In the genomic region with DNA sequence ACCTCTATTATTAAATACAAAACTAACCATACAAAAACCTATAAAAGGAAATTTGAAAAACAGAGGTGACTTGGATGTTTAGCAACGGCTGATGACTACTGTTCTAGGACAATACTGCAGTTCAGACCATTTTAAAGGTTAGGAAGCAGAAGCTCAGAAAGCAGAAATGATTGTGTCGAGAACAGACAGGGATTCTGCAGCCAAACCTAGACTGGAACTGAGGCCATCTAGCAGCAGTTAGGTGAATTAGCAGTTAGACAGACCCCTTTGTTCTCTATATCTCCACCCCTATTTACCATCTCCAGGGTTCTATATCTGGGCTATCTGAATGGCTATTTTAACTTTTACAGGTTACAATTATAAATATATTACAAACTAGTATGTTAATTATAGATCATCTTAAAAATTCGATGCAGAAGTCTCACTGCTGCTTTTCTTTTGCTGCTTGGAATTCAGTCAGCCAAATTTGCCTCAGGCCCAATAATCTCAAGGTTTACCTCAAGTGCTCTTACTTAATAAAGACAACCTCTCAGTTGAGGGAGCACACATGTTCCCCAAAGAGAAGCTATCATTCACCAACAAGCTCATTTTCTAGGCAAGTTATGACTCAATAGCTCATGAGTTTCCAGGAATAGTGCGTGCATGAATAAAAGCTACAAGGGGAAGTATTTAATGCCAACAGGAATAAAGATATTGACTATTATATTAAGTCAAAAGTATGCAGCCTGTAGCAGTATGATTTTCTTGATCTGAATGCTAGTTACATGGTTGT, we compare ENCODE assay signal across 13 cellular contexts. TPM values are rescaled to one million over a fixed set of nuclear protein-coding genes. Genes with fewer than 3 reads are reported as not detected.
A peak's percentile ranks its signal among the peaks of the same experiment; 100 is the strongest.
DNase-seq lines count a peak whose midpoint lies in the region; ATAC-seq, FAIRE-seq and TF ChIP-seq lines count a peak whose summit lies in the region.
"Had no signal": no experiment of that assay in that cellular context is flagged by ENCODE, and none has a peak within 500 bp of the region (broad histone marks: within the 10 kb centered on the region; RNA-seq: fewer than 3 reads in every experiment).

No MANE protein-coding gene starts in this region.

- H3K4me1 ChIP-seq in endothelial cell of umbilical vein (ENCODE audit: control insufficient read depth, extremely low read depth, insufficient read depth, low read length) (no peaks in the 10 kb centered on the region), neural progenitor cell (no peaks in the 10 kb centered on the region)

- H3K9me3 Mint-ChIP-seq in neural progenitor cell = no peaks in the 10 kb centered on the region
- no peaks in the 10 kb centered on the region for H3K9me3 Mint-ChIP-seq in stimulated activated memory B cell treated with anti-CD40 and anti-IgM and Interleukin-4, amounts not matched to agents 10 μg/mL and 1 μg/mL and 100 μg/mL, for 72 hours
- H3K9me3 Mint-ChIP-seq: activated T-cell treated with anti-CD3 and anti-CD28 coated beads, Interleukin-2, amount 50 U/mL, for 4 hours had no signal

- H3K27ac ChIP-seq in endothelial cell of umbilical vein (ENCODE audit: insufficient read depth, low read depth, low read length) (no peak overlapping the region), neural progenitor cell (no peak overlapping the region), substantia nigra (ENCODE audit: low read depth, low read length, poor library complexity, severe bottlenecking) (no peak overlapping the region)
- H3K27ac ChIP-seq: skin epidermis had no signal

- H3K4me1 Mint-ChIP-seq in neural progenitor cell = no peaks in the 10 kb centered on the region
- H3K4me1 Mint-ChIP-seq in stimulated activated memory B cell treated with anti-CD40 and anti-IgM and Interleukin-4, amounts not matched to agents 10 μg/mL and 1 μg/mL and 100 μg/mL, for 72 hours = peaks cover 7% of the 10 kb centered on the region

- no peaks in the 10 kb centered on the region for H3K79me2 ChIP-seq in endothelial cell of umbilical vein (ENCODE audit: control insufficient read depth, insufficient read depth, low read length)
- H3K79me2 ChIP-seq in neural progenitor cell (ENCODE audit: low read depth) = no peaks in the 10 kb centered on the region

- peak; percentile 47 for DNase-seq in H7
- peak; percentile 61 for DNase-seq in NOMO-1 treated with dmso at 0.1 percent for 144 hours (lab: John Stamatoyannopoulos, UW; ENCODE audit: unreplicated experiment)
- peak; percentile 52 for DNase-seq in endothelial cell of umbilical vein (ENCODE audit: low read depth, low spot score)
- peak; percentile 25 for DNase-seq in neural progenitor cell (ENCODE audit: low spot score)
- no peak for DNase-seq in substantia nigra (lab: John Stamatoyannopoulos, UW)
- DNase-seq: activated T-cell treated with anti-CD3 and anti-CD28 coated beads, Interleukin-2, amount 50 U/mL, for 4 hours; NCI-H1694 had no signal

- no peaks in the 10 kb centered on the region for H3K27me3 Mint-ChIP-seq in neural progenitor cell (ENCODE audit: insufficient read depth, low read depth)
- peaks cover 26% of the 10 kb centered on the region for H3K27me3 Mint-ChIP-seq in stimulated activated memory B cell treated with anti-CD40 and anti-IgM and Interleukin-4, amounts not matched to agents 10 μg/mL and 1 μg/mL and 100 μg/mL, for 72 hours

- H3K4me3 Mint-ChIP-seq in neural progenitor cell = no peak overlapping the region
- no peak overlapping the region for H3K4me3 Mint-ChIP-seq in stimulated activated memory B cell treated with anti-CD40 and anti-IgM and Interleukin-4, amounts not matched to agents 10 μg/mL and 1 μg/mL and 100 μg/mL, for 72 hours
- H3K4me3 Mint-ChIP-seq: activated T-cell treated with anti-CD3 and anti-CD28 coated beads, Interleukin-2, amount 50 U/mL, for 4 hours had no signal

- no peaks in the 10 kb centered on the region for H3F3A ChIP-seq in neural progenitor cell (ENCODE audit: low read depth)

- CTCF ChIA-PET in endothelial cell of umbilical vein (lab: Charles Lee) = interaction anchor here (0.8 to 2.6 kb wide), 8 partner anchors 10 to 537 kb away, joined by 3 to 13 read pairs (median 3); a partner anchor contains a TSS

- no peak overlapping the region for H3K4me3 ChIP-seq in H7 (ENCODE audit: insufficient read depth, low read depth, low read length)
- H3K4me3 ChIP-seq in endothelial cell of umbilical vein (replicated peaks in 1 of 3; ENCODE audit: insufficient read depth in 1 of 3, low read depth in 1 of 3, low read length in 3 of 3) = no peak overlapping the region
- H3K4me3 ChIP-seq in neural progenitor cell = no peak overlapping the region
- H3K4me3 ChIP-seq: skin epidermis had no signal

- H3K9me1 ChIP-seq in endothelial cell of umbilical vein (replicated peaks; ENCODE audit: control insufficient read depth, extremely low read depth, insufficient read depth, low read length) = no peaks in the 10 kb centered on the region

- no peak overlapping the region for H3K27ac Mint-ChIP-seq in neural progenitor cell
- no peak overlapping the region for H3K27ac Mint-ChIP-seq in stimulated activated memory B cell treated with anti-CD40 and anti-IgM and Interleukin-4, amounts not matched to agents 10 μg/mL and 1 μg/mL and 100 μg/mL, for 72 hours

- H2AFZ ChIP-seq in endothelial cell of umbilical vein (ENCODE audit: low read depth, low read length) (no peak overlapping the region), neural progenitor cell (replicated peaks) (peak overlapping the region; percentile 89)

- no peak overlapping the region for H3K9ac ChIP-seq in endothelial cell of umbilical vein (replicated peaks; ENCODE audit: extremely low read depth, insufficient read depth, low read length)
- H3K9ac ChIP-seq in neural progenitor cell = no peak overlapping the region

- no peak for TF ChIP-seq POLR2A in endothelial cell of umbilical vein (IDR thresholded peaks at IDR 0.05; ENCODE audit: low read depth, low read length)

- POLR2A ChIA-PET in endothelial cell of umbilical vein (lab: Charles Lee) = no interaction called here

- TF ChIP-seq CTCF in endothelial cell of umbilical vein (IDR thresholded peaks at IDR 0.05; ENCODE audit: extremely low read depth in 1 of 2, insufficient read depth in 1 of 2, low read depth in 1 of 2, low read length in 2 of 2) (no peak), neural progenitor cell (IDR thresholded peaks at IDR 0.05) (peak; percentile 19)

- H3K4me2 ChIP-seq in endothelial cell of umbilical vein (ENCODE audit: insufficient read depth, low read length) = no peak overlapping the region
- no peak overlapping the region for H3K4me2 ChIP-seq in neural progenitor cell

- no TSS peak for BruUV-seq in endothelial cell of umbilical vein (replicated peaks; lab: Mats Ljungman, UMichigan)

- intact Hi-C loops in endothelial cell of umbilical vein (cut with micrococcal nuclease) = no loop called here

- no peak for ATAC-seq in stimulated activated memory B cell treated with anti-CD40 and anti-IgM and Interleukin-4, amounts not matched to agents 10 μg/mL and 1 μg/mL and 100 μg/mL, for 72 hours
- ATAC-seq in GM18909 (IDR thresholded peaks at IDR 0.05; ENCODE audit: poor library complexity, unreplicated experiment) = no peak
- ATAC-seq: activated T-cell treated with anti-CD3 and anti-CD28 coated beads, Interleukin-2, amount 50 U/mL, for 4 hours had no signal

- peak; percentile 85 for FAIRE-seq in endothelial cell of umbilical vein (lab: Jason Lieb, UNC)
- FAIRE-seq: G401.6, islet of Langerhans had no signal

- H3K36me3 Mint-ChIP-seq in neural progenitor cell = no peaks in the 10 kb centered on the region
- no peaks in the 10 kb centered on the region for H3K36me3 Mint-ChIP-seq in stimulated activated memory B cell treated with anti-CD40 and anti-IgM and Interleukin-4, amounts not matched to agents 10 μg/mL and 1 μg/mL and 100 μg/mL, for 72 hours

- no peaks in the 10 kb centered on the region for H3K27me3 ChIP-seq in H7 (ENCODE audit: control insufficient read depth, insufficient read depth, low read length)
- H3K27me3 ChIP-seq in endothelial cell of umbilical vein (ENCODE audit: control insufficient read depth in 2 of 2, insufficient read depth in 2 of 2, low read length in 2 of 2) = peaks cover 0 to 2% of the 10 kb centered on the region in 2 experiments
- H3K27me3 ChIP-seq in neural progenitor cell = no peaks in the 10 kb centered on the region

- dilution Hi-C loops in endothelial cell of umbilical vein (cut with MboI; ENCODE audit: extremely low pct_ligation_motif_present, low sequenced_read_pairs) = no loop called here

- H3K36me3 ChIP-seq in H7 (replicated peaks; ENCODE audit: control insufficient read depth, insufficient read depth, low read length) = no peaks in the 10 kb centered on the region
- H3K36me3 ChIP-seq in endothelial cell of umbilical vein (ENCODE audit: control insufficient read depth in 2 of 2, extremely low read depth in 1 of 2, insufficient read depth in 2 of 2, low read length in 2 of 2) = no peaks in the 10 kb centered on the region
- no peaks in the 10 kb centered on the region for H3K36me3 ChIP-seq in neural progenitor cell

- H3K9me3 ChIP-seq in endothelial cell of umbilical vein (replicated peaks; ENCODE audit: control insufficient read depth, insufficient read depth, low read length) (no peaks in the 10 kb centered on the region), neural progenitor cell (ENCODE audit: low read depth) (no peaks in the 10 kb centered on the region)

- H4K20me1 ChIP-seq in endothelial cell of umbilical vein (replicated peaks; ENCODE audit: control insufficient read depth, extremely low read depth, insufficient read depth, low read length) (no peaks in the 10 kb centered on the region), neural progenitor cell (ENCODE audit: low read depth) (no peaks in the 10 kb centered on the region)

RNA-seq across cellular contexts. Expression of a gene that starts 9.3 kb away (rescaled TPM):
- 3.7 and 6.5 TPM in 2 replicates for total RNA-seq in H7 (2014; rRNA removed; shearing (Covaris generic))
- 8.7 and 9.2 TPM in 2 replicates for total RNA-seq in endothelial cell of umbilical vein
- polyA plus RNA-seq in endothelial cell of umbilical vein = 3.4 and 4.3 TPM in 2 replicates
- polyA plus RNA-seq in endothelial cell of umbilical vein (2011; cell fraction: cytosol; rRNA removed) = 5.1 and 6.4 TPM in 2 replicates
- 7.1 and 9.7 TPM in 2 replicates for polyA plus RNA-seq in endothelial cell of umbilical vein (2011; cell fraction: nucleus; rRNA removed)
- 3.1 and 4.0 TPM in 2 replicates for polyA plus RNA-seq in endothelial cell of umbilical vein (2012)
- polyA minus RNA-seq in endothelial cell of umbilical vein = 17.1 and 22.2 TPM in 2 replicates
- polyA minus RNA-seq in endothelial cell of umbilical vein (2011; cell fraction: cytosol; rRNA and poly(A)+ RNA removed) = 10.3 TPM
- polyA minus RNA-seq in endothelial cell of umbilical vein (2011; cell fraction: nucleus; rRNA and poly(A)+ RNA removed) = 20.5 and 43.4 TPM in 2 replicates
- total RNA-seq in neural progenitor cell (ENCODE audit: low replicate concordance) = 2.0 and 11.3 TPM in 2 replicates

RNA-seq across cellular contexts. Expression of a gene that starts 54.8 kb away (rescaled TPM):
- total RNA-seq in H7 (2014; rRNA removed; shearing (Covaris generic)) = not detected in 2 replicates
- total RNA-seq in endothelial cell of umbilical vein = not detected in 2 replicates
- not detected in 2 replicates for polyA plus RNA-seq in endothelial cell of umbilical vein
- polyA plus RNA-seq in endothelial cell of umbilical vein (2011; cell fraction: cytosol; rRNA removed) = not detected in 2 replicates
- not detected in 2 replicates for polyA plus RNA-seq in endothelial cell of umbilical vein (2011; cell fraction: nucleus; rRNA removed)
- not detected in 2 replicates for polyA plus RNA-seq in endothelial cell of umbilical vein (2012)
- polyA minus RNA-seq in endothelial cell of umbilical vein = not detected in 2 replicates
- not detected for polyA minus RNA-seq in endothelial cell of umbilical vein (2011; cell fraction: cytosol; rRNA and poly(A)+ RNA removed)
- polyA minus RNA-seq in endothelial cell of umbilical vein (2011; cell fraction: nucleus; rRNA and poly(A)+ RNA removed) = not detected in 2 replicates
- total RNA-seq in neural progenitor cell (ENCODE audit: low replicate concordance) = not detected in 2 replicates
- total RNA-seq: activated T-cell treated with anti-CD3 and anti-CD28 coated beads, Interleukin-2, amount 50 U/mL, for 4 hours; dermis microvascular lymphatic vessel endothelial cell had no signal

Comparison
In these comparisons a context has a peak if more than half of its experiments do, and no peak if none do; other contexts are left out.
1. DNase-seq: peak in H7 (single experiment), NOMO-1 treated with dmso at 0.1 percent for 144 hours (single experiment), endothelial cell of umbilical vein (single experiment) and neural progenitor cell (single experiment); none in substantia nigra (0 of 49).